In the genomic region with DNA sequence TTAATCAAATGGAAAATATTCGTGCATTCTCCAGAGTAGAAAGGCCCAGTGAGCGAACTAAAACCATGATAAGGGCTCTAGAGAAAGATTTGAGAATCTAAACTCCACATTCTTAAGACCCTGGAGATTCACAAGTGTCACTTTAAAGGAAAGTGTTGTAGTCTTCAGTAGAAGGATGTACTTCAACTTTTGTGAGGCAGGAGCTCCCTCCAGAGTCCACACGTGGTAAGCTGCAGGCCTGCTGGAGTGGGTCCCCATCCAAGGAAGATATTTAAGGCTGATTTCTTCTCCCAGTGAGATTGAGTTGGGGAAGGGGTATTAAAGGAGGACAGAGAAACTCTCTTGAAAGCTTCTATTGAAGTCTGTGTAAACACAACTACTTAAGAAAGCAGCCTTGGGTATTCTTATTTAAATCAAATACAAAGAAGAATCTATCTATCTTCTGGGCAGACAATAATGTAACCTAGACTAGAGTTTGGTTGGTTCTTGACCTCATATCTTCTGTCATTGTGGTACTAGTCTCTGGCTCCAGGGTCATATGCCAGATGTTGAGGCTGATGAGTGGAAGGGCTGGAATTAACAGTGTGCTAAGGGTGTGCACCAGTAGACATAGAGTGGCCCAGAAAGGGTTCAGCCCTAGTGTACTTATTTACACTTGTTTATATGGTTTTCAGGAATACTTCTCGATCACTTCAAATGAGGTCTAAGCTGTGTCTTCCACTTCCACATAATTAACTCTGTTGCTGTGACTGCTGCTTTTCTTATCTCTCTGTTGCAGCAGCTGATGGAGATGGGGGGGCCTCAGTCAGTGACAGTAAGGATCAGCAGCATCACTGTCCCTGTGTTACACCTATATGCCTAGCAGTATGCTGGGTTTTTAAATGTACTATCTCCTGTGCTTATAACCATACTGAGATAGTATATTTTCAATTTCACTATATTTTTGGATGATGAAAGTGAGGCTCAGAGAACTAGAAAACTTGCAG, we compare ENCODE assay signal across 1 cellular context.
A peak's percentile ranks its signal among the peaks of the same experiment; 100 is the strongest.
TF ChIP-seq lines count a peak whose summit lies in the region.

No MANE protein-coding gene starts in this region.

TF ChIP-seq in K562, 482 proteins besides CTCF, POLR2A, EP300 and RAD21 (continued from another document and continues in another):
- TF ChIP-seq, protein P1, sequence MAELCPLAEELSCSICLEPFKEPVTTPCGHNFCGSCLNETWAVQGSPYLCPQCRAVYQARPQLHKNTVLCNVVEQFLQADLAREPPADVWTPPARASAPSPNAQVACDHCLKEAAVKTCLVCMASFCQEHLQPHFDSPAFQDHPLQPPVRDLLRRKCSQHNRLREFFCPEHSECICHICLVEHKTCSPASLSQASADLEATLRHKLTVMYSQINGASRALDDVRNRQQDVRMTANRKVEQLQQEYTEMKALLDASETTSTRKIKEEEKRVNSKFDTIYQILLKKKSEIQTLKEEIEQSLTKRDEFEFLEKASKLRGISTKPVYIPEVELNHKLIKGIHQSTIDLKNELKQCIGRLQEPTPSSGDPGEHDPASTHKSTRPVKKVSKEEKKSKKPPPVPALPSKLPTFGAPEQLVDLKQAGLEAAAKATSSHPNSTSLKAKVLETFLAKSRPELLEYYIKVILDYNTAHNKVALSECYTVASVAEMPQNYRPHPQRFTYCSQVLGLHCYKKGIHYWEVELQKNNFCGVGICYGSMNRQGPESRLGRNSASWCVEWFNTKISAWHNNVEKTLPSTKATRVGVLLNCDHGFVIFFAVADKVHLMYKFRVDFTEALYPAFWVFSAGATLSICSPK (IDR thresholded peaks at IDR 0.05; ENCODE audit: borderline replicate concordance): no peak
- TF ChIP-seq, protein P2, sequence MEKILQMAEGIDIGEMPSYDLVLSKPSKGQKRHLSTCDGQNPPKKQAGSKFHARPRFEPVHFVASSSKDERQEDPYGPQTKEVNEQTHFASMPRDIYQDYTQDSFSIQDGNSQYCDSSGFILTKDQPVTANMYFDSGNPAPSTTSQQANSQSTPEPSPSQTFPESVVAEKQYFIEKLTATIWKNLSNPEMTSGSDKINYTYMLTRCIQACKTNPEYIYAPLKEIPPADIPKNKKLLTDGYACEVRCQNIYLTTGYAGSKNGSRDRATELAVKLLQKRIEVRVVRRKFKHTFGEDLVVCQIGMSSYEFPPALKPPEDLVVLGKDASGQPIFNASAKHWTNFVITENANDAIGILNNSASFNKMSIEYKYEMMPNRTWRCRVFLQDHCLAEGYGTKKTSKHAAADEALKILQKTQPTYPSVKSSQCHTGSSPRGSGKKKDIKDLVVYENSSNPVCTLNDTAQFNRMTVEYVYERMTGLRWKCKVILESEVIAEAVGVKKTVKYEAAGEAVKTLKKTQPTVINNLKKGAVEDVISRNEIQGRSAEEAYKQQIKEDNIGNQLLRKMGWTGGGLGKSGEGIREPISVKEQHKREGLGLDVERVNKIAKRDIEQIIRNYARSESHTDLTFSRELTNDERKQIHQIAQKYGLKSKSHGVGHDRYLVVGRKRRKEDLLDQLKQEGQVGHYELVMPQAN (IDR thresholded peaks at IDR 0.05; ENCODE audit: borderline replicate concordance): no peak
- TF ChIP-seq KLF16 (IDR thresholded peaks at IDR 0.05) (no peak), NBN (IDR thresholded peaks at IDR 0.05; ENCODE audit: low read depth) (no peak), E2F4 (CRISPR knock-in tag; IDR thresholded peaks at IDR 0.05; ENCODE audit: low read depth) (no peak), CREB3L1 (IDR thresholded peaks at IDR 0.05; ENCODE audit: borderline replicate concordance, low read depth) (no peak), FOXP4 (CRISPR knock-in tag; IDR thresholded peaks at IDR 0.05; ENCODE audit: borderline replicate concordance) (no peak), POLR3G (IDR thresholded peaks at IDR 0.05; ENCODE audit: extremely low read depth, insufficient read length, insufficient replicate concordance) (no peak), RNF2 (IDR thresholded peaks at IDR 0.05) (no peak), ZNF408 (CRISPR knock-in tag; IDR thresholded peaks at IDR 0.05; ENCODE audit: low read depth) (no peak), ZNF395 (CRISPR knock-in tag; IDR thresholded peaks at IDR 0.05) (no peak), BCLAF1 (IDR thresholded peaks at IDR 0.05; ENCODE audit: borderline replicate concordance in 1 of 2, control insufficient read depth in 1 of 2, low read depth in 2 of 2, low read length in 1 of 2) (no peak), ZBTB17 (CRISPR knock-in tag; IDR thresholded peaks at IDR 0.05) (no peak), CBX8 (IDR thresholded peaks at IDR 0.05; ENCODE audit: borderline replicate concordance, extremely low read depth, low read depth, low read length, poor library complexity, severe bottlenecking) (no peak), RBM17 (IDR thresholded peaks at IDR 0.05; ENCODE audit: borderline replicate concordance, low read depth, low read length) (no peak), TFE3 (CRISPR knock-in tag; IDR thresholded peaks at IDR 0.05) (no peak), SMAD2 (IDR thresholded peaks at IDR 0.05; ENCODE audit: low read depth, low read length) (no peak), ILK (tag; IDR thresholded peaks at IDR 0.05; ENCODE audit: borderline replicate concordance, low read depth) (no peak), RCOR1 (IDR thresholded peaks at IDR 0.05; ENCODE audit: borderline replicate concordance in 1 of 2, low read depth in 2 of 2, low read length in 2 of 2) (peak in 1 of 2 experiments; percentile 91; a peak in 1 of 4 replicates), ZNF41 (CRISPR knock-in tag; conservative IDR thresholded peaks at IDR 0.05) (no peak), SMARCC2 (IDR thresholded peaks at IDR 0.05; ENCODE audit: low read depth) (no peak), ZNF311 (CRISPR knock-in tag; IDR thresholded peaks at IDR 0.05) (no peak), BRD9 (IDR thresholded peaks at IDR 0.05; ENCODE audit: low read depth, partially characterized antibody) (no peak), LARP7 (IDR thresholded peaks at IDR 0.05) (no peak)
- TF ChIP-seq, protein P3, sequence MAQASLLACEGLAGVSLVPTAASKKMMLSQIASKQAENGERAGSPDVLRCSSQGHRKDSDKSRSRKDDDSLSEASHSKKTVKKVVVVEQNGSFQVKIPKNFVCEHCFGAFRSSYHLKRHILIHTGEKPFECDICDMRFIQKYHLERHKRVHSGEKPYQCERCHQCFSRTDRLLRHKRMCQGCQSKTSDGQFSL (CRISPR knock-in tag; IDR thresholded peaks at IDR 0.05): peak; percentile 79; the same call in 1 of the 2 replicates
- TF ChIP-seq, protein P3 (tag; IDR thresholded peaks at IDR 0.05): peak in 1 of 2 experiments; percentile 74; a peak in 2 of 4 replicates
- TF ChIP-seq, protein P4, sequence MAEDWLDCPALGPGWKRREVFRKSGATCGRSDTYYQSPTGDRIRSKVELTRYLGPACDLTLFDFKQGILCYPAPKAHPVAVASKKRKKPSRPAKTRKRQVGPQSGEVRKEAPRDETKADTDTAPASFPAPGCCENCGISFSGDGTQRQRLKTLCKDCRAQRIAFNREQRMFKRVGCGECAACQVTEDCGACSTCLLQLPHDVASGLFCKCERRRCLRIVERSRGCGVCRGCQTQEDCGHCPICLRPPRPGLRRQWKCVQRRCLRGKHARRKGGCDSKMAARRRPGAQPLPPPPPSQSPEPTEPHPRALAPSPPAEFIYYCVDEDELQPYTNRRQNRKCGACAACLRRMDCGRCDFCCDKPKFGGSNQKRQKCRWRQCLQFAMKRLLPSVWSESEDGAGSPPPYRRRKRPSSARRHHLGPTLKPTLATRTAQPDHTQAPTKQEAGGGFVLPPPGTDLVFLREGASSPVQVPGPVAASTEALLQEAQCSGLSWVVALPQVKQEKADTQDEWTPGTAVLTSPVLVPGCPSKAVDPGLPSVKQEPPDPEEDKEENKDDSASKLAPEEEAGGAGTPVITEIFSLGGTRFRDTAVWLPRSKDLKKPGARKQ (CRISPR knock-in tag; IDR thresholded peaks at IDR 0.05): no peak
- TF ChIP-seq, protein P5, sequence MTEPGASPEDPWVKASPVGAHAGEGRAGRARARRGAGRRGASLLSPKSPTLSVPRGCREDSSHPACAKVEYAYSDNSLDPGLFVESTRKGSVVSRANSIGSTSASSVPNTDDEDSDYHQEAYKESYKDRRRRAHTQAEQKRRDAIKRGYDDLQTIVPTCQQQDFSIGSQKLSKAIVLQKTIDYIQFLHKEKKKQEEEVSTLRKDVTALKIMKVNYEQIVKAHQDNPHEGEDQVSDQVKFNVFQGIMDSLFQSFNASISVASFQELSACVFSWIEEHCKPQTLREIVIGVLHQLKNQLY (CRISPR knock-in tag; conservative IDR thresholded peaks at IDR 0.05): no peak
- TF ChIP-seq, protein P6, sequence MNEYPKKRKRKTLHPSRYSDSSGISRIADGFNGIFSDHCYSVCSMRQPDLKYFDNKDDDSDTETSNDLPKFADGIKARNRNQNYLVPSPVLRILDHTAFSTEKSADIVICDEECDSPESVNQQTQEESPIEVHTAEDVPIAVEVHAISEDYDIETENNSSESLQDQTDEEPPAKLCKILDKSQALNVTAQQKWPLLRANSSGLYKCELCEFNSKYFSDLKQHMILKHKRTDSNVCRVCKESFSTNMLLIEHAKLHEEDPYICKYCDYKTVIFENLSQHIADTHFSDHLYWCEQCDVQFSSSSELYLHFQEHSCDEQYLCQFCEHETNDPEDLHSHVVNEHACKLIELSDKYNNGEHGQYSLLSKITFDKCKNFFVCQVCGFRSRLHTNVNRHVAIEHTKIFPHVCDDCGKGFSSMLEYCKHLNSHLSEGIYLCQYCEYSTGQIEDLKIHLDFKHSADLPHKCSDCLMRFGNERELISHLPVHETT (CRISPR knock-in tag; conservative IDR thresholded peaks at IDR 0.05 in 1 of 2, IDR thresholded peaks at IDR 0.05 in 1 of 2): no peak
